In the genomic region with DNA sequence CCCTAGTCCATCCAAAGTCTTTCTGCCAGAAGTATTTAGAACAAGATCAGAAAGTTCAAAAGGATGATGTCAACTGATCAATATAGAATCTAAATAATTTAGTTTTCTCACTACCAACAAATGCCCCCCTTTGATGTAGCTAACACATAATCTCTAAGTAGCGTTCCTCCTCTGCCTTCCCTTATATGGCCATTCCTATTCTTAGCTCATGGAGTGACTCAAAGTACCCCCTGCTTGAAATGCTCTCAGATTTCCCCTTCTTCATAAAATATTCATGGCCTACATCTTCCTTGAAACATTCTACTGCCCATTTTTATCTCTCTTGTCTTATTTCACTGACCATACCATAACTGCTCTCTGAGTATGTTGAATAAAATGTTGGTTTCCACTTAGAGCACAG, we compare ENCODE assay signal across 15 cellular contexts.
DNase-seq lines count a peak whose midpoint lies in the region; ATAC-seq and TF ChIP-seq lines count a peak whose summit lies in the region.
"Had no signal": no experiment of that assay in that cellular context is flagged by ENCODE, and none has a peak within 500 bp of the region (broad histone marks: within the 10 kb centered on the region; RNA-seq: fewer than 3 reads in every experiment).

No MANE protein-coding gene starts in this region.

- H3K4me1 Mint-ChIP-seq in WTC11 = peaks cover 20% of the 10 kb centered on the region
- peaks cover 37% of the 10 kb centered on the region for H3K4me1 Mint-ChIP-seq in glutamatergic neuron (ENCODE audit: low read depth, unreplicated experiment)
- H3K4me1 Mint-ChIP-seq: IgD-negative memory B cell had no signal

- no peak overlapping the region for H3K27ac Mint-ChIP-seq in WTC11
- peak overlapping the region; percentile 20 for H3K27ac Mint-ChIP-seq in glutamatergic neuron (ENCODE audit: unreplicated experiment)
- H3K27ac Mint-ChIP-seq: CD4-positive, alpha-beta T cell; IgD-negative memory B cell had no signal

- H3K4me3 Mint-ChIP-seq in WTC11 = no peak overlapping the region
- H3K4me3 Mint-ChIP-seq in glutamatergic neuron (ENCODE audit: unreplicated experiment) = peak overlapping the region; percentile 9
- H3K4me3 Mint-ChIP-seq: CD4-positive, alpha-beta T cell; IgD-negative memory B cell had no signal

- H3K4me1 ChIP-seq in A673 (ENCODE audit: insufficient read depth, low read length, poor library complexity, severe bottlenecking) (peaks cover 7% of the 10 kb centered on the region), upper lobe of right lung (no peaks in the 10 kb centered on the region)
- H3K4me1 ChIP-seq: Caco-2, HAP-1 had no signal

- intact Hi-C loops in A673 (cut with micrococcal nuclease; ENCODE audit: unreplicated experiment) (no loop called here), upper lobe of right lung (cut with DNase I) (no loop called here)

- no peaks in the 10 kb centered on the region for H3K9me3 Mint-ChIP-seq in WTC11
- H3K9me3 Mint-ChIP-seq in glutamatergic neuron (ENCODE audit: unreplicated experiment) = no peaks in the 10 kb centered on the region
- H3K9me3 Mint-ChIP-seq: CD4-positive, alpha-beta T cell; IgD-negative memory B cell had no signal

- H3K4me3 ChIP-seq in A673 (ENCODE audit: low read depth, low read length, poor library complexity, severe bottlenecking) = no peak overlapping the region
- no peak overlapping the region for H3K4me3 ChIP-seq in upper lobe of right lung
- H3K4me3 ChIP-seq: HAP-1 had no signal

- no peak for TF ChIP-seq CTCF in A673 (conservative IDR thresholded peaks at IDR 0.05; ENCODE audit: low read depth, low read length)
- TF ChIP-seq CTCF in WTC11 (IDR thresholded peaks at IDR 0.05) = no peak
- no peak for TF ChIP-seq CTCF in glutamatergic neuron (IDR thresholded peaks at IDR 0.05; ENCODE audit: partially characterized antibody, unreplicated experiment)
- no peak for TF ChIP-seq CTCF in upper lobe of right lung (IDR thresholded peaks at IDR 0.05)

- H3K36me3 ChIP-seq in A673 (ENCODE audit: insufficient read depth, low read length, poor library complexity, severe bottlenecking) (no peaks in the 10 kb centered on the region), upper lobe of right lung (no peaks in the 10 kb centered on the region)
- H3K36me3 ChIP-seq: HAP-1 had no signal

- no TSS peak for BruUV-seq in A673 (replicated peaks; lab: Mats Ljungman, UMichigan)

- no peak overlapping the region for H3K27ac ChIP-seq in A673 (ENCODE audit: low read depth, low read length, poor library complexity, severe bottlenecking)
- H3K27ac ChIP-seq in upper lobe of right lung = no peak overlapping the region
- H3K27ac ChIP-seq: C4-2B had no signal

- no peaks in the 10 kb centered on the region for H3K9me3 ChIP-seq in A673 (ENCODE audit: low read depth, low read length, poor library complexity, severe bottlenecking)
- no peaks in the 10 kb centered on the region for H3K9me3 ChIP-seq in upper lobe of right lung
- H3K9me3 ChIP-seq: Caco-2, HAP-1 had no signal

- H3K27me3 Mint-ChIP-seq in WTC11 (ENCODE audit: low read depth) (no peaks in the 10 kb centered on the region), glutamatergic neuron (ENCODE audit: unreplicated experiment) (peaks cover 2% of the 10 kb centered on the region)
- H3K27me3 Mint-ChIP-seq: IgD-negative memory B cell had no signal

- ATAC-seq in WTC11 (peak; percentile 44), upper lobe of right lung (no peak), GM21367 (IDR thresholded peaks at IDR 0.05; ENCODE audit: unreplicated experiment) (no peak)

- peak; percentile 49 for DNase-seq in A673 (ENCODE audit: low spot score)
- peak; percentile 50 for DNase-seq in NCI-H187 treated with DMSO at 0.1 percent for 48 hours (lab: John Stamatoyannopoulos, UW)
- no peak for DNase-seq in WTC11 (ENCODE audit: low spot score)
- DNase-seq in glutamatergic neuron = no peak
- DNase-seq in upper lobe of right lung = no peak
- no peak for DNase-seq in HT-29 (ENCODE audit: low spot score)
- DNase-seq: AML-193; Caco-2; CD4-positive, alpha-beta T cell; GF-D8; KBM-7 had no signal

- H3K36me3 Mint-ChIP-seq in WTC11 (no peaks in the 10 kb centered on the region), glutamatergic neuron (ENCODE audit: unreplicated experiment) (no peaks in the 10 kb centered on the region)
- H3K36me3 Mint-ChIP-seq: IgD-negative memory B cell had no signal

- CTCF ChIA-PET in A673 (lab: Charles Lee) = no interaction called here
- CTCF ChIA-PET in WTC11 (lab: Charles Lee) = interaction anchor here (1.3 kb wide), 1 partner anchor 203 kb away, joined by 3 read pairs; the partner anchor contains the start of genes CCDC148 and PKP4

- POLR2A ChIA-PET in A673 (lab: Charles Lee; ENCODE audit: low non-redundant PET) (no interaction called here), WTC11 (lab: Charles Lee) (no interaction called here)

- H3K27me3 ChIP-seq in A673 (replicated peaks; ENCODE audit: insufficient read depth, low read depth, low read length, poor library complexity) (no peaks in the 10 kb centered on the region), upper lobe of right lung (no peaks in the 10 kb centered on the region)

TF ChIP-seq in WTC11, 78 proteins besides CTCF, POLR2A, EP300 and RAD21:
- no peak for TF ChIP-seq GRHL2 (CRISPR knock-in tag; IDR thresholded peaks at IDR 0.05; ENCODE audit: insufficient replicate concordance, severe bottlenecking)
- TF ChIP-seq CREM (CRISPR knock-in tag; IDR thresholded peaks at IDR 0.05) = no peak
- TF ChIP-seq, protein P1, sequence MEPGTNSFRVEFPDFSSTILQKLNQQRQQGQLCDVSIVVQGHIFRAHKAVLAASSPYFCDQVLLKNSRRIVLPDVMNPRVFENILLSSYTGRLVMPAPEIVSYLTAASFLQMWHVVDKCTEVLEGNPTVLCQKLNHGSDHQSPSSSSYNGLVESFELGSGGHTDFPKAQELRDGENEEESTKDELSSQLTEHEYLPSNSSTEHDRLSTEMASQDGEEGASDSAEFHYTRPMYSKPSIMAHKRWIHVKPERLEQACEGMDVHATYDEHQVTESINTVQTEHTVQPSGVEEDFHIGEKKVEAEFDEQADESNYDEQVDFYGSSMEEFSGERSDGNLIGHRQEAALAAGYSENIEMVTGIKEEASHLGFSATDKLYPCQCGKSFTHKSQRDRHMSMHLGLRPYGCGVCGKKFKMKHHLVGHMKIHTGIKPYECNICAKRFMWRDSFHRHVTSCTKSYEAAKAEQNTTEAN (CRISPR knock-in tag; IDR thresholded peaks at IDR 0.05) = no peak
- TF ChIP-seq HMGA2 (CRISPR knock-in tag; IDR thresholded peaks at IDR 0.05) = no peak
- TF ChIP-seq GTF2I (CRISPR knock-in tag; conservative IDR thresholded peaks at IDR 0.05) = no peak
- TF ChIP-seq ZSCAN18 (CRISPR knock-in tag; IDR thresholded peaks at IDR 0.05) = no peak
- no peak for TF ChIP-seq ELF4 (CRISPR knock-in tag; IDR thresholded peaks at IDR 0.05; ENCODE audit: low read depth)
- TF ChIP-seq NFATC4 (CRISPR knock-in tag; IDR thresholded peaks at IDR 0.05) = no peak
- no peak for TF ChIP-seq MYBL2 (CRISPR knock-in tag; IDR thresholded peaks at IDR 0.05)
- no peak for TF ChIP-seq ATF1 (CRISPR knock-in tag; IDR thresholded peaks at IDR 0.05)
- no peak for TF ChIP-seq NR1H2 (CRISPR knock-in tag; IDR thresholded peaks at IDR 0.05)
- TF ChIP-seq, protein P2, sequence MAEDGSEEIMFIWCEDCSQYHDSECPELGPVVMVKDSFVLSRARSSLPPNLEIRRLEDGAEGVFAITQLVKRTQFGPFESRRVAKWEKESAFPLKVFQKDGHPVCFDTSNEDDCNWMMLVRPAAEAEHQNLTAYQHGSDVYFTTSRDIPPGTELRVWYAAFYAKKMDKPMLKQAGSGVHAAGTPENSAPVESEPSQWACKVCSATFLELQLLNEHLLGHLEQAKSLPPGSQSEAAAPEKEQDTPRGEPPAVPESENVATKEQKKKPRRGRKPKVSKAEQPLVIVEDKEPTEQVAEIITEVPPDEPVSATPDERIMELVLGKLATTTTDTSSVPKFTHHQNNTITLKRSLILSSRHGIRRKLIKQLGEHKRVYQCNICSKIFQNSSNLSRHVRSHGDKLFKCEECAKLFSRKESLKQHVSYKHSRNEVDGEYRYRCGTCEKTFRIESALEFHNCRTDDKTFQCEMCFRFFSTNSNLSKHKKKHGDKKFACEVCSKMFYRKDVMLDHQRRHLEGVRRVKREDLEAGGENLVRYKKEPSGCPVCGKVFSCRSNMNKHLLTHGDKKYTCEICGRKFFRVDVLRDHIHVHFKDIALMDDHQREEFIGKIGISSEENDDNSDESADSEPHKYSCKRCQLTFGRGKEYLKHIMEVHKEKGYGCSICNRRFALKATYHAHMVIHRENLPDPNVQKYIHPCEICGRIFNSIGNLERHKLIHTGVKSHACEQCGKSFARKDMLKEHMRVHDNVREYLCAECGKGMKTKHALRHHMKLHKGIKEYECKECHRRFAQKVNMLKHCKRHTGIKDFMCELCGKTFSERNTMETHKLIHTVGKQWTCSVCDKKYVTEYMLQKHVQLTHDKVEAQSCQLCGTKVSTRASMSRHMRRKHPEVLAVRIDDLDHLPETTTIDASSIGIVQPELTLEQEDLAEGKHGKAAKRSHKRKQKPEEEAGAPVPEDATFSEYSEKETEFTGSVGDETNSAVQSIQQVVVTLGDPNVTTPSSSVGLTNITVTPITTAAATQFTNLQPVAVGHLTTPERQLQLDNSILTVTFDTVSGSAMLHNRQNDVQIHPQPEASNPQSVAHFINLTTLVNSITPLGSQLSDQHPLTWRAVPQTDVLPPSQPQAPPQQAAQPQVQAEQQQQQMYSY (CRISPR knock-in tag; IDR thresholded peaks at IDR 0.05) = no peak
- no peak for TF ChIP-seq SMAD4 (CRISPR knock-in tag; IDR thresholded peaks at IDR 0.05)
- TF ChIP-seq E2F4 (CRISPR knock-in tag; IDR thresholded peaks at IDR 0.05; ENCODE audit: borderline replicate concordance, low read depth) = no peak

Comparison
In these comparisons a context has a peak if more than half of its experiments do, and no peak if none do; other contexts are left out.
1. DNase-seq: peak in A673 (single experiment) and NCI-H187 treated with DMSO at 0.1 percent for 48 hours (single experiment); none in WTC11 (single experiment), glutamatergic neuron (single experiment), upper lobe of right lung (single experiment) and HT-29 (single experiment).